ENCODE assay signal across 8 cellular contexts in genomic region chr7:129825005-129825553, GRCh38.
DNase-seq lines count a peak whose midpoint lies in the region; ATAC-seq lines count a peak whose summit lies in the region.

No MANE protein-coding gene starts in this region.

- peak overlapping the region; percentile 98 for H3K4me2 ChIP-seq in trophoblast cell (ENCODE audit: low read length)

- H4K8ac ChIP-seq in trophoblast cell (ENCODE audit: low read depth, low read length) = peak overlapping the region; percentile 79

- H3K4me1 ChIP-seq in trophoblast cell (ENCODE audit: control insufficient read depth in 1 of 2, insufficient read depth in 2 of 2, low read length in 2 of 2) = peaks cover under 1 to 4% of the 10 kb centered on the region in 2 experiments

- H3K9ac ChIP-seq in trophoblast cell (ENCODE audit: low read length) = peak overlapping the region; percentile 15

- peak overlapping the region; percentile 33 for H2BK12ac ChIP-seq in trophoblast cell (ENCODE audit: low read length)

- peak overlapping the region; percentile 75 for H3K4me3 ChIP-seq in trophoblast cell (ENCODE audit: low read depth, low read length)

- no peaks in the 10 kb centered on the region for H3K9me3 ChIP-seq in trophoblast cell (ENCODE audit: insufficient read depth, low read depth, low read length)

- intact Hi-C loops in left cardiac atrium (cut with DNase I) = loop anchor here (5.0 kb wide), 2 partner anchors 163 to 182 kb away; no protein-coding TSS in a partner anchor

- H3K27me3 ChIP-seq in trophoblast cell (ENCODE audit: insufficient read depth, low read length) = no peaks in the 10 kb centered on the region

- peak overlapping the region; percentile 43 for H3K14ac ChIP-seq in trophoblast cell (ENCODE audit: low read length)

- H3K9me3 Mint-ChIP-seq in activated naive CD8-positive, alpha-beta T cell treated with anti-CD3 and anti-CD28 coated beads for 36 hours = no peaks in the 10 kb centered on the region

- peak overlapping the region; percentile 54 for H3K27ac ChIP-seq in trophoblast cell (ENCODE audit: low read depth, low read length)

- H2BK5ac ChIP-seq in trophoblast cell (ENCODE audit: low read depth, low read length, poor library complexity) = peak overlapping the region; percentile 42

- H3K79me2 ChIP-seq in trophoblast cell (ENCODE audit: control insufficient read depth, insufficient read depth, low read length, poor library complexity) = no peaks in the 10 kb centered on the region

- H3K36me3 ChIP-seq in trophoblast cell (ENCODE audit: control insufficient read depth in 1 of 2, insufficient read depth in 2 of 2, low read length in 2 of 2) = peaks cover 7 to 11% of the 10 kb centered on the region in 2 experiments

- peaks cover 17% of the 10 kb centered on the region for H3K4me1 Mint-ChIP-seq in activated naive CD8-positive, alpha-beta T cell treated with anti-CD3 and anti-CD28 coated beads for 36 hours

- peak overlapping the region; percentile 54 for H2BK120ac ChIP-seq in trophoblast cell (ENCODE audit: insufficient read depth, low read length, poor library complexity)

- no peak overlapping the region for H3K4ac ChIP-seq in trophoblast cell (ENCODE audit: low read depth, low read length)

- no CpG with 5 or more reads among the region's 23 CpGs for WGBS in trophoblast cell (ENCODE audit: extremely low coverage, insufficient coverage, insufficient read length)

- H2AFZ ChIP-seq in trophoblast cell (ENCODE audit: insufficient read depth, low read length, poor library complexity) = peak overlapping the region; percentile 73

- H3K27ac Mint-ChIP-seq in activated naive CD8-positive, alpha-beta T cell treated with anti-CD3 and anti-CD28 coated beads for 36 hours = peak overlapping the region; percentile 58

- H3K18ac ChIP-seq in trophoblast cell (ENCODE audit: low read length) = peak overlapping the region; percentile 48

- no peak overlapping the region for H3K23ac ChIP-seq in trophoblast cell (ENCODE audit: low read length)

- DNase-seq in DMS153 treated with DMSO at 0.1 percent for 48 hours (lab: John Stamatoyannopoulos, UW; ENCODE audit: unreplicated experiment) (peak; percentile 97), HPDE6-E6E7 (ENCODE audit: extremely low spot score) (peak; percentile 72), NCI-H82 treated with DMSO at 0.1 percent for 48 hours (lab: John Stamatoyannopoulos, UW; ENCODE audit: unreplicated experiment) (peak; percentile 84), left cardiac atrium (peak; percentile 62), trophoblast cell (peak; percentile 82 to 83), dedifferentiated amniotic fluid mesenchymal stem cell (ENCODE audit: extremely low spot score) (no peak)
- peak; percentile 65 for DNase-seq in activated naive CD8-positive, alpha-beta T cell treated with anti-CD3 and anti-CD28 coated beads for 36 hours

- H4K91ac ChIP-seq in trophoblast cell (ENCODE audit: low read depth, low read length) = peak overlapping the region; percentile 67

- peaks cover 6% of the 10 kb centered on the region for H3K79me1 ChIP-seq in trophoblast cell (ENCODE audit: low read length)

- no peak overlapping the region for H2AK5ac ChIP-seq in trophoblast cell (ENCODE audit: low read length)

- peak; percentile 30 for ATAC-seq in GM21360 (IDR thresholded peaks at IDR 0.05; ENCODE audit: unreplicated experiment)
- ATAC-seq in left cardiac atrium = peak; percentile 76 to 81

- H3K4me3 Mint-ChIP-seq in activated naive CD8-positive, alpha-beta T cell treated with anti-CD3 and anti-CD28 coated beads for 36 hours = peak overlapping the region; percentile 90

- no peaks in the 10 kb centered on the region for H3K27me3 Mint-ChIP-seq in activated naive CD8-positive, alpha-beta T cell treated with anti-CD3 and anti-CD28 coated beads for 36 hours

- H4K12ac ChIP-seq in trophoblast cell (ENCODE audit: low read depth, low read length) = peak overlapping the region; percentile 37

- no peaks in the 10 kb centered on the region for H3K36me3 Mint-ChIP-seq in activated naive CD8-positive, alpha-beta T cell treated with anti-CD3 and anti-CD28 coated beads for 36 hours
